ENCODE assay signal across 15 cellular contexts in the genomic region with DNA sequence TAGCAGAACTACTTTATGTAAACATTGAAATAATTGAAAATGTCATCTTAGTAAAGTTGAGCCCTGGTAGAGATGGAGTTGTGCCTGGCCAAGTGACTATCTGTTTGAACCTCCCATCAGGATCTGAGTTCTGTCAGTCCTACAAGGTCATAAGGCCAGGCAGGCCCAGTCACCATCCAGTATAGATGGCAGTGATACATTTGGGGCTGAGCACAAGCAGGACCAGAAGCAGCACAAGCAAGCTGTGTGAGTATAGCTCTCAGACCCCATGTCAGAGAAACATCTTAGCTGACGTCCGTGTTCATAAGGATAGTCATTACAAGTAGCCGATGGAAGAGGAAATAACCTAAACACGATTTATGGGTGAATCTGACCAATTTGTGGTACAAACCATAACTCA. TPM values are rescaled to one million over a fixed set of nuclear protein-coding genes. Genes with fewer than 3 reads are reported as not detected.
DNase-seq lines count a peak whose midpoint lies in the region; ATAC-seq, FAIRE-seq and TF ChIP-seq lines count a peak whose summit lies in the region.
"Had no signal": no experiment of that assay in that cellular context is flagged by ENCODE, and none has a peak within 500 bp of the region (broad histone marks: within the 10 kb centered on the region; RNA-seq: fewer than 3 reads in every experiment).

No MANE protein-coding gene starts in this region.

- H3K4me3 Mint-ChIP-seq in activated T-cell treated with anti-CD3 and anti-CD28 coated beads, Interleukin-2, amount 50 U/mL, for 24 hours = no peak overlapping the region
- H3K4me3 Mint-ChIP-seq: B cell; CD4-positive, alpha-beta T cell; HFFc6 had no signal

- peak; percentile 43 for ATAC-seq in left ventricle myocardium superior

- peak overlapping the region; percentile 47 for H2AFZ ChIP-seq in osteoblast (ENCODE audit: low read length)

- H3K36me3 Mint-ChIP-seq in activated T-cell treated with anti-CD3 and anti-CD28 coated beads, Interleukin-2, amount 50 U/mL, for 24 hours (ENCODE audit: low read depth) = no peaks in the 10 kb centered on the region

- H3K27me3 Mint-ChIP-seq in activated T-cell treated with anti-CD3 and anti-CD28 coated beads, Interleukin-2, amount 50 U/mL, for 24 hours = no peaks in the 10 kb centered on the region
- H3K27me3 Mint-ChIP-seq: B cell; CD4-positive, alpha-beta T cell had no signal

- no peaks in the 10 kb centered on the region for H3K27me3 ChIP-seq in osteoblast (ENCODE audit: insufficient read depth, low read length)

- no peak overlapping the region for H3K4me3 ChIP-seq in osteoblast (ENCODE audit: insufficient read depth, low read length)

- peak; percentile 66 for FAIRE-seq in HTR-8/SVneo (lab: Jason Lieb, UNC)
- FAIRE-seq: A204.1 had no signal

- TF ChIP-seq CTCF in osteoblast (IDR thresholded peaks at IDR 0.05; ENCODE audit: extremely low read depth, low read depth, low read length) = no peak

- H3K4me2 ChIP-seq in osteoblast (ENCODE audit: insufficient read depth, low read length) = no peak overlapping the region

- no peak overlapping the region for H3K27ac ChIP-seq in osteoblast (ENCODE audit: low read depth, low read length)

- no peaks in the 10 kb centered on the region for H3K36me3 ChIP-seq in osteoblast (ENCODE audit: insufficient read depth, low read length)

- no peak for DNase-seq in HTR-8/SVneo (ENCODE audit: insufficient read length, low spot score)
- DNase-seq in MV-4-11 (lab: John Stamatoyannopoulos, UW) = peak; percentile 60
- no peak for DNase-seq in left ventricle myocardium superior
- peak; percentile 21 for DNase-seq in osteoblast (ENCODE audit: insufficient read length, low spot score, missing footprints)
- DNase-seq in dedifferentiated amniotic fluid mesenchymal stem cell (ENCODE audit: extremely low spot score) = no peak
- DNase-seq in activated T-cell treated with anti-CD3 and anti-CD28 coated beads, Interleukin-2, amount 50 U/mL, for 24 hours = no peak
- DNase-seq in NCI-H748 (lab: John Stamatoyannopoulos, UW; ENCODE audit: unreplicated experiment) = no peak
- DNase-seq: C1 segment of cervical spinal cord; Calu3; CD4-positive, alpha-beta T cell; DMS 273 treated with DMSO at 0.1 percent for 48 hours; HCEC 1CT; HFFc6 had no signal

- no peaks in the 10 kb centered on the region for H3K79me2 ChIP-seq in osteoblast (ENCODE audit: insufficient read depth, low read length)

- H3K4me1 ChIP-seq in osteoblast (ENCODE audit: insufficient read depth, low read length) = peaks cover 15% of the 10 kb centered on the region

- no peak overlapping the region for H3K27ac Mint-ChIP-seq in activated T-cell treated with anti-CD3 and anti-CD28 coated beads, Interleukin-2, amount 50 U/mL, for 24 hours
- H3K27ac Mint-ChIP-seq: B cell; CD4-positive, alpha-beta T cell; HFFc6 had no signal

- no peaks in the 10 kb centered on the region for H3K9me3 Mint-ChIP-seq in activated T-cell treated with anti-CD3 and anti-CD28 coated beads, Interleukin-2, amount 50 U/mL, for 24 hours
- H3K9me3 Mint-ChIP-seq: CD4-positive, alpha-beta T cell; HFFc6 had no signal

- H3K9me3 ChIP-seq in osteoblast (ENCODE audit: low read depth, low read length) = no peaks in the 10 kb centered on the region

- no peaks in the 10 kb centered on the region for H4K20me1 ChIP-seq in osteoblast (ENCODE audit: insufficient read depth, low read length)

- intact Hi-C loops in left ventricle myocardium superior (cut with micrococcal nuclease) = no loop called here

- peaks cover 4% of the 10 kb centered on the region for H3K4me1 Mint-ChIP-seq in activated T-cell treated with anti-CD3 and anti-CD28 coated beads, Interleukin-2, amount 50 U/mL, for 24 hours (ENCODE audit: low read depth)

RNA-seq across cellular contexts. Expression of gene RBMS1, which starts 44.5 kb away (rescaled TPM):
- total RNA-seq in left ventricle myocardium superior (60.8 TPM), osteoblast (102 and 111 TPM in 2 replicates)

Comparison
In these comparisons a context has a peak if more than half of its experiments do, and no peak if none do; other contexts are left out.
1. DNase-seq: peak in MV-4-11 (single experiment) and osteoblast (single experiment); none in HTR-8/SVneo (single experiment), left ventricle myocardium superior (single experiment), dedifferentiated amniotic fluid mesenchymal stem cell (single experiment), activated T-cell treated with anti-CD3 and anti-CD28 coated beads, Interleukin-2, amount 50 U/mL, for 24 hours (single experiment) and NCI-H748 (single experiment).